8 cellular contexts compared by ENCODE assay signal in the genomic region with DNA sequence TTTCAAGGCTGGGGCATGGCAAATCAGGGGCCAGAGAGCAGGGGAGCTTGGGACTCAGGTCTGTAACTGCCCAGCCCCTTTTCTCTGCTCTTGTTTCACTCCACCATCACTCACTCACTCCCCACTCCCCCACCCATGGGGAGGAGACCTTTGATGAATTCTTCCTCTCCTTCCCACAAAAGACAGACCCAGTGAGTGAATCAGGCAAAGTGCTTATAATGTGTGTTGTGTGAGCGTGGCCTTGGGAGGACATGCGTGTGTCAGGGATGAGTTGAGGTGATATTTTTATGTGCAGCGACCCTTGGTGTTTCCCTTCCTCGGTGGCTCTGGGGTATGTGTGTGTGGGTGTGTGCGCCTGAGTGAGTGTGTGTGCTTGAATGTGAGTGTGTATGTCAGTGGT. TPM values are rescaled to one million over a fixed set of nuclear protein-coding genes. Genes with fewer than 3 reads are reported as not detected.
A peak's percentile ranks its signal among the peaks of the same experiment; 100 is the strongest.
DNase-seq lines count a peak whose midpoint lies in the region; ATAC-seq and TF ChIP-seq lines count a peak whose summit lies in the region.

No MANE protein-coding gene starts in this region.

- peaks cover 35% of the 10 kb centered on the region for H3K36me3 Mint-ChIP-seq in GM23338 (ENCODE audit: low read depth)
- H3K36me3 Mint-ChIP-seq in activated CD8-positive, alpha-beta T cell treated with anti-CD3 and anti-CD28 coated beads, Interleukin-2, amount 10 ng/mL, durations not matched to agents 7 days and 5 days (ENCODE audit: low read depth) = peaks cover 46% of the 10 kb centered on the region

- no peaks in the 10 kb centered on the region for H3K9me2 ChIP-seq in GM23338 (ENCODE audit: insufficient read depth)

- H3K27ac Mint-ChIP-seq in GM23338 = peak overlapping the region; percentile 91
- peak overlapping the region; percentile 56 for H3K27ac Mint-ChIP-seq in activated CD8-positive, alpha-beta T cell treated with anti-CD3 and anti-CD28 coated beads, Interleukin-2, amount 10 ng/mL, durations not matched to agents 7 days and 5 days

- H2AFZ ChIP-seq in GM23338 = no peak overlapping the region

- intact Hi-C loops in A673 (cut with micrococcal nuclease; ENCODE audit: unreplicated experiment) = no loop called here

- peak overlapping the region; percentile 85 for H3K4me2 ChIP-seq in GM23338

- no peaks in the 10 kb centered on the region for H3K9me3 Mint-ChIP-seq in GM23338
- no peaks in the 10 kb centered on the region for H3K9me3 Mint-ChIP-seq in activated CD8-positive, alpha-beta T cell treated with anti-CD3 and anti-CD28 coated beads, Interleukin-2, amount 10 ng/mL, durations not matched to agents 7 days and 5 days (ENCODE audit: insufficient read depth)

- TF ChIP-seq CTCF in A673 (conservative IDR thresholded peaks at IDR 0.05; ENCODE audit: low read depth, low read length) (no peak), GM23338 (conservative IDR thresholded peaks at IDR 0.05; ENCODE audit: low read depth in 2 of 2) (no peak)

- H3K4me3 Mint-ChIP-seq in GM23338 = peak overlapping the region; percentile 87
- peak overlapping the region; percentile 94 for H3K4me3 Mint-ChIP-seq in activated CD8-positive, alpha-beta T cell treated with anti-CD3 and anti-CD28 coated beads, Interleukin-2, amount 10 ng/mL, durations not matched to agents 7 days and 5 days

- peaks cover 11% of the 10 kb centered on the region for H3K4me1 ChIP-seq in A673 (ENCODE audit: insufficient read depth, low read length, poor library complexity, severe bottlenecking)
- peaks cover 17% of the 10 kb centered on the region; the same call in 1 of the 2 replicates for H3K4me1 ChIP-seq in GM23338 (ENCODE audit: insufficient read depth)

- H4K20me1 ChIP-seq in GM23338 (replicated peaks; ENCODE audit: insufficient read depth) = peaks cover 6% of the 10 kb centered on the region; the same call in 1 of the 2 replicates

- H3K4me3 ChIP-seq in A673 (ENCODE audit: low read depth, low read length, poor library complexity, severe bottlenecking) (no peak overlapping the region), GM23338 (peak overlapping the region; percentile 65)

- BruUV-seq in A673 (replicated peaks; lab: Mats Ljungman, UMichigan) = no TSS peak

- no peaks in the 10 kb centered on the region for H3K9me3 ChIP-seq in A673 (ENCODE audit: low read depth, low read length, poor library complexity, severe bottlenecking)

- peak overlapping the region; percentile 70 for H3K27ac ChIP-seq in A673 (ENCODE audit: low read depth, low read length, poor library complexity, severe bottlenecking)
- H3K27ac ChIP-seq in GM23338 (ENCODE audit: low read depth) = peak overlapping the region; percentile 55; the same call in 1 of the 2 replicates

- H3K36me3 ChIP-seq in A673 (ENCODE audit: insufficient read depth, low read length, poor library complexity, severe bottlenecking) (peaks cover 40% of the 10 kb centered on the region), GM23338 (ENCODE audit: insufficient read depth) (peaks cover 17% of the 10 kb centered on the region)

- ATAC-seq in GM23338 (peak; percentile 8), GM19452 (IDR thresholded peaks at IDR 0.05; ENCODE audit: unreplicated experiment) (no peak)
- ATAC-seq in activated CD8-positive, alpha-beta T cell treated with anti-CD3 and anti-CD28 coated beads, Interleukin-2, amount 10 ng/mL, durations not matched to agents 7 days and 5 days = no peak

- H3K4me1 Mint-ChIP-seq in GM23338 = peaks cover 20% of the 10 kb centered on the region
- peaks cover 51% of the 10 kb centered on the region for H3K4me1 Mint-ChIP-seq in activated CD8-positive, alpha-beta T cell treated with anti-CD3 and anti-CD28 coated beads, Interleukin-2, amount 10 ng/mL, durations not matched to agents 7 days and 5 days (ENCODE audit: low read depth)

- peaks cover 24% of the 10 kb centered on the region for H3K27me3 Mint-ChIP-seq in GM23338 (ENCODE audit: insufficient read depth, low read depth, poor library complexity)
- H3K27me3 Mint-ChIP-seq in activated CD8-positive, alpha-beta T cell treated with anti-CD3 and anti-CD28 coated beads, Interleukin-2, amount 10 ng/mL, durations not matched to agents 7 days and 5 days (ENCODE audit: low read depth) = no peaks in the 10 kb centered on the region

- POLR2A ChIA-PET in A673 (lab: Charles Lee; ENCODE audit: low non-redundant PET) = no interaction called here
- POLR2A ChIA-PET in activated CD8-positive, alpha-beta T cell treated with anti-CD3 and anti-CD28 coated beads, Interleukin-2, amount 10 ng/mL, durations not matched to agents 7 days and 5 days (lab: Charles Lee) = no interaction called here

- H3K27me3 ChIP-seq in A673 (replicated peaks; ENCODE audit: insufficient read depth, low read depth, low read length, poor library complexity) (no peaks in the 10 kb centered on the region), GM23338 (ENCODE audit: insufficient read depth) (no peaks in the 10 kb centered on the region)

- CTCF ChIA-PET in A673 (lab: Charles Lee) = no interaction called here
- CTCF ChIA-PET in activated CD8-positive, alpha-beta T cell treated with anti-CD3 and anti-CD28 coated beads, Interleukin-2, amount 10 ng/mL, durations not matched to agents 7 days and 5 days (lab: Charles Lee) = interaction anchor here (1.6 to 2.2 kb wide), 2 partner anchors 37 to 48 kb away, joined by 5 to 7 read pairs; a partner anchor contains a TSS

- DNase-seq in A673 (ENCODE audit: low spot score) (peak; percentile 9), GM23338 (ENCODE audit: low spot score) (peak; percentile 49), kidney tubule cell (ENCODE audit: low spot score) (peak; percentile 14), middle frontal gyrus (ENCODE audit: extremely low spot score, low spot score) (no peak), LoVo (ENCODE audit: low spot score) (no peak), NOMO-1 treated with dmso at 0.1 percent for 144 hours (lab: John Stamatoyannopoulos, UW; ENCODE audit: unreplicated experiment) (no peak)
- no peak for DNase-seq in activated CD8-positive, alpha-beta T cell treated with anti-CD3 and anti-CD28 coated beads, Interleukin-2, amount 10 ng/mL, durations not matched to agents 7 days and 5 days

- H3K79me2 ChIP-seq in GM23338 (replicated peaks; ENCODE audit: insufficient read depth) = no peaks in the 10 kb centered on the region

- 0 out of 2 replicates have a peak, but pooled peaks cover 5% of the 10 kb centered on the region for H3F3A ChIP-seq in GM23338 (replicated peaks; ENCODE audit: low read depth)

TF ChIP-seq in GM23338, 12 proteins besides CTCF, POLR2A, EP300 and RAD21 (continues in another document):
- no peak for TF ChIP-seq ZNF114 (CRISPR knock-in tag; IDR thresholded peaks at IDR 0.05)
- no peak for TF ChIP-seq ZNF331 (CRISPR knock-in tag; IDR thresholded peaks at IDR 0.05; ENCODE audit: low read depth)
- TF ChIP-seq JUNB (IDR thresholded peaks at IDR 0.05; ENCODE audit: unreplicated experiment) = no peak
- TF ChIP-seq, protein P1, sequence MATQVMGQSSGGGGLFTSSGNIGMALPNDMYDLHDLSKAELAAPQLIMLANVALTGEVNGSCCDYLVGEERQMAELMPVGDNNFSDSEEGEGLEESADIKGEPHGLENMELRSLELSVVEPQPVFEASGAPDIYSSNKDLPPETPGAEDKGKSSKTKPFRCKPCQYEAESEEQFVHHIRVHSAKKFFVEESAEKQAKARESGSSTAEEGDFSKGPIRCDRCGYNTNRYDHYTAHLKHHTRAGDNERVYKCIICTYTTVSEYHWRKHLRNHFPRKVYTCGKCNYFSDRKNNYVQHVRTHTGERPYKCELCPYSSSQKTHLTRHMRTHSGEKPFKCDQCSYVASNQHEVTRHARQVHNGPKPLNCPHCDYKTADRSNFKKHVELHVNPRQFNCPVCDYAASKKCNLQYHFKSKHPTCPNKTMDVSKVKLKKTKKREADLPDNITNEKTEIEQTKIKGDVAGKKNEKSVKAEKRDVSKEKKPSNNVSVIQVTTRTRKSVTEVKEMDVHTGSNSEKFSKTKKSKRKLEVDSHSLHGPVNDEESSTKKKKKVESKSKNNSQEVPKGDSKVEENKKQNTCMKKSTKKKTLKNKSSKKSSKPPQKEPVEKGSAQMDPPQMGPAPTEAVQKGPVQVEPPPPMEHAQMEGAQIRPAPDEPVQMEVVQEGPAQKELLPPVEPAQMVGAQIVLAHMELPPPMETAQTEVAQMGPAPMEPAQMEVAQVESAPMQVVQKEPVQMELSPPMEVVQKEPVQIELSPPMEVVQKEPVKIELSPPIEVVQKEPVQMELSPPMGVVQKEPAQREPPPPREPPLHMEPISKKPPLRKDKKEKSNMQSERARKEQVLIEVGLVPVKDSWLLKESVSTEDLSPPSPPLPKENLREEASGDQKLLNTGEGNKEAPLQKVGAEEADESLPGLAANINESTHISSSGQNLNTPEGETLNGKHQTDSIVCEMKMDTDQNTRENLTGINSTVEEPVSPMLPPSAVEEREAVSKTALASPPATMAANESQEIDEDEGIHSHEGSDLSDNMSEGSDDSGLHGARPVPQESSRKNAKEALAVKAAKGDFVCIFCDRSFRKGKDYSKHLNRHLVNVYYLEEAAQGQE (IDR thresholded peaks at IDR 0.05; ENCODE audit: unreplicated experiment) = no peak
- TF ChIP-seq NANOG (IDR thresholded peaks at IDR 0.05; ENCODE audit: borderline replicate concordance) = no peak
- TF ChIP-seq STAT1 (IDR thresholded peaks at IDR 0.05; ENCODE audit: unreplicated experiment) = no peak
- TF ChIP-seq POLR2AphosphoS5 (IDR thresholded peaks at IDR 0.05; ENCODE audit: low read depth) = no peak
- no peak for TF ChIP-seq EZH2phosphoT487 (IDR thresholded peaks at IDR 0.05; ENCODE audit: unreplicated experiment)

RNA-seq across cellular contexts. Expression of a gene that starts 1.0 kb away (rescaled TPM):
- 38.7 and 50.7 TPM in 2 replicates for total RNA-seq in A673 (2021)
- total RNA-seq in GM23338 (2014; rRNA removed; shearing (Covaris generic)) = 11.3 and 14.2 TPM in 2 replicates
- 2.6 and 4.9 TPM in 2 replicates for polyA plus RNA-seq in GM23338 (2016; fragmentation: Nextera tagmentation; extraction: Ambion mirVana)
- total RNA-seq in activated CD8-positive, alpha-beta T cell treated with anti-CD3 and anti-CD28 coated beads, Interleukin-2, amount 10 ng/mL, durations not matched to agents 7 days and 5 days = 10 to 100 TPM; 50.0 to 51.2 TPM

RNA-seq across cellular contexts. Expression of a gene that starts 9.9 kb away (rescaled TPM):
- 28.7 and 33.2 TPM in 2 replicates for total RNA-seq in A673 (2021)
- 49.7 and 54.9 TPM in 2 replicates for total RNA-seq in GM23338 (2014; rRNA removed; shearing (Covaris generic))
- 9.9 and 13.4 TPM in 2 replicates for polyA plus RNA-seq in GM23338 (2016; fragmentation: Nextera tagmentation; extraction: Ambion mirVana)
- total RNA-seq in activated CD8-positive, alpha-beta T cell treated with anti-CD3 and anti-CD28 coated beads, Interleukin-2, amount 10 ng/mL, durations not matched to agents 7 days and 5 days = 10 to 100 TPM; 41.4 to 43.8 TPM

RNA-seq across cellular contexts. Expression of a gene that starts 48.3 kb away (rescaled TPM):
- total RNA-seq in A673 (2021) = 55.1 and 69.4 TPM in 2 replicates
- 18.0 and 29.2 TPM in 2 replicates for total RNA-seq in GM23338 (2014; rRNA removed; shearing (Covaris generic))
- 43.4 and 50.0 TPM in 2 replicates for polyA plus RNA-seq in GM23338 (2016; fragmentation: Nextera tagmentation; extraction: Ambion mirVana)
- total RNA-seq in activated CD8-positive, alpha-beta T cell treated with anti-CD3 and anti-CD28 coated beads, Interleukin-2, amount 10 ng/mL, durations not matched to agents 7 days and 5 days = 10 to 100 TPM; 42.5 to 47.2 TPM

Comparison
In these comparisons a context has a peak if more than half of its experiments do, and no peak if none do; other contexts are left out.
1. DNase-seq: peak in A673 (single experiment), GM23338 (single experiment) and kidney tubule cell (single experiment); none in activated CD8-positive, alpha-beta T cell treated with anti-CD3 and anti-CD28 coated beads, Interleukin-2, amount 10 ng/mL, durations not matched to agents 7 days and 5 days (single experiment), middle frontal gyrus (single experiment), LoVo (single experiment) and NOMO-1 treated with dmso at 0.1 percent for 144 hours (single experiment).